ENCODE assay signal across 11 cellular contexts in the genomic region with DNA sequence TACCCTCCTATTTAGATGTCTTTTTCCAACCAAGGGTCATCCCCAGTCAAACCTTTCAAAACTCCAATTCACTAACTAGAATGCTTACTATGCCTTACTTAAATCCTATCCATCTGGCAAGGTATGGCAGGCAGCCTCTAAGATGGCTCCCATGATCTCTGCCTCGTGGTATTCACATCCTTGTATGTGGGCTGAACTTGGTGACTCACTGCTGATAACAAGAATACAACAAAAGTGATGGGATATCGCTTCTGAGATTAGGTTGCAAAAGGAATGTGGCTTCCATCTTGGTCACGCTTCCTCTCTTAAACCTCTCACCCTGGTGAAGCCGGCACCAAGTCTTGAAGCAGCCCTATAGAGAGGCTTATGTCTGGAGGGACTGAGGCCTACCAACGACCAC. TPM values are rescaled to one million over a fixed set of nuclear protein-coding genes. Genes with fewer than 3 reads are reported as not detected.
A peak's percentile ranks its signal among the peaks of the same experiment; 100 is the strongest.
DNase-seq lines count a peak whose midpoint lies in the region; ATAC-seq and TF ChIP-seq lines count a peak whose summit lies in the region.
"Had no signal": no experiment of that assay in that cellular context is flagged by ENCODE, and none has a peak within 500 bp of the region (broad histone marks: within the 10 kb centered on the region; RNA-seq: fewer than 3 reads in every experiment).

No MANE protein-coding gene starts in this region.

- no peaks in the 10 kb centered on the region for H3K9me3 Mint-ChIP-seq in activated naive CD4-positive, alpha-beta T cell treated with anti-CD3 and anti-CD28 coated beads, Interleukin-2, amount 50 U/mL, for 24 hours
- H3K9me3 Mint-ChIP-seq in activated naive CD4-positive, alpha-beta T cell treated with anti-CD3 and anti-CD28 coated beads for 36 hours: no peaks in the 10 kb centered on the region

- POLR2A ChIA-PET in PC-9 (lab: Charles Lee; ENCODE audit: unreplicated experiment): no interaction called here

- no peaks in the 10 kb centered on the region for H3K27me3 Mint-ChIP-seq in activated naive CD4-positive, alpha-beta T cell treated with anti-CD3 and anti-CD28 coated beads, Interleukin-2, amount 50 U/mL, for 24 hours
- H3K27me3 Mint-ChIP-seq in activated naive CD4-positive, alpha-beta T cell treated with anti-CD3 and anti-CD28 coated beads for 36 hours (ENCODE audit: low read depth): no peaks in the 10 kb centered on the region

- no peaks in the 10 kb centered on the region for H3K9me2 ChIP-seq in PC-9 (ENCODE audit: insufficient read depth)

- no peak overlapping the region for H3K27ac ChIP-seq in PC-9
- H3K27ac ChIP-seq in spleen: peak overlapping the region in 7 of 8 donors; percentile 34 to 68 (median 62)
- H3K27ac ChIP-seq: SK-N-MC had no signal

- TF ChIP-seq CTCF in PC-9 (conservative IDR thresholded peaks at IDR 0.05) (no peak), fibroblast of villous mesenchyme (IDR thresholded peaks at IDR 0.05; ENCODE audit: insufficient read depth, low read depth, low read length) (no peak), spleen (IDR thresholded peaks at IDR 0.05 in 8 of 11, conservative IDR thresholded peaks at IDR 0.05 in 3 of 11) (no peak)

- CTCF ChIA-PET in activated naive CD4-positive, alpha-beta T cell treated with anti-CD3 and anti-CD28 coated beads for 36 hours (lab: Charles Lee): interaction anchor here (0.7 to 1.4 kb wide), 2 partner anchors 37 to 288 kb away, joined by 3 to 7 read pairs; no protein-coding TSS in a partner anchor
- CTCF ChIA-PET in PC-9 (lab: Charles Lee): interaction anchor here (0.7 kb wide), 1 partner anchor 30 kb away, joined by 3 read pairs; no protein-coding TSS in a partner anchor

- H3K36me3 ChIP-seq in PC-9 (ENCODE audit: low read depth) (no peaks in the 10 kb centered on the region), spleen (no peaks in the 10 kb centered on the region)

- H3K27me3 ChIP-seq in PC-9 (ENCODE audit: insufficient read depth, low read depth): no peaks in the 10 kb centered on the region
- H3K27me3 ChIP-seq in spleen (replicated peaks in 1 of 7): no peaks in the 10 kb centered on the region
- H3K27me3 ChIP-seq: body of pancreas had no signal

- no peak for ATAC-seq in GM19023 (IDR thresholded peaks at IDR 0.05; ENCODE audit: unreplicated experiment)
- ATAC-seq: body of pancreas had no signal

- H3F3A ChIP-seq in PC-9 (ENCODE audit: insufficient read depth, low read depth): peaks cover 20% of the 10 kb centered on the region

- H3K4me3 Mint-ChIP-seq in activated naive CD4-positive, alpha-beta T cell treated with anti-CD3 and anti-CD28 coated beads, Interleukin-2, amount 50 U/mL, for 24 hours: no peak overlapping the region
- H3K4me3 Mint-ChIP-seq in activated naive CD4-positive, alpha-beta T cell treated with anti-CD3 and anti-CD28 coated beads for 36 hours: no peak overlapping the region

- 78 to 87% (median 83%) methylated on average over 5 of the region's 5 CpGs for WGBS in spleen, 5 donors

- H4K20me1 ChIP-seq in PC-9 (ENCODE audit: insufficient read depth): no peaks in the 10 kb centered on the region

- H3K27ac Mint-ChIP-seq in activated naive CD4-positive, alpha-beta T cell treated with anti-CD3 and anti-CD28 coated beads, Interleukin-2, amount 50 U/mL, for 24 hours: peak overlapping the region; percentile 14
- H3K27ac Mint-ChIP-seq in activated naive CD4-positive, alpha-beta T cell treated with anti-CD3 and anti-CD28 coated beads for 36 hours: no peak overlapping the region

- no peak for DNase-seq in activated naive CD4-positive, alpha-beta T cell treated with anti-CD3 and anti-CD28 coated beads for 36 hours
- DNase-seq in PC-9: peak; percentile 43 to 80
- peak; percentile 86 for DNase-seq in fibroblast of villous mesenchyme (ENCODE audit: low read depth)
- DNase-seq in spleen: no peak
- DNase-seq in midbrain (lab: John Stamatoyannopoulos, UW): no peak
- no peak for DNase-seq in RPMI8226
- DNase-seq: body of pancreas had no signal

- peak overlapping the region; percentile 56; the same call in 1 of the 2 replicates for H3K4me2 ChIP-seq in PC-9

- no TSS peak for BruUV-seq in PC-9 (replicated peaks; lab: Mats Ljungman, UMichigan)

- no peak for TF ChIP-seq POLR2A in spleen (IDR thresholded peaks at IDR 0.05)

- H3K4me1 ChIP-seq in PC-9 (replicated peaks; ENCODE audit: insufficient read depth) (peaks cover 36% of the 10 kb centered on the region), spleen (peaks cover 0 to 52% (median 21%) of the 10 kb centered on the region in 6 donors)

- intact Hi-C loops in activated naive CD4-positive, alpha-beta T cell treated with anti-CD3 and anti-CD28 coated beads for 36 hours (cut with micrococcal nuclease): no loop called here
- intact Hi-C loops in PC-9 (cut with micrococcal nuclease; ENCODE audit: unreplicated experiment): no loop called here
- intact Hi-C loops in spleen (cut with DNase I; ENCODE audit: low total_unique reads): no loop called here

- H3K79me2 ChIP-seq in PC-9 (ENCODE audit: low read depth): no peaks in the 10 kb centered on the region

- H3K36me3 Mint-ChIP-seq in activated naive CD4-positive, alpha-beta T cell treated with anti-CD3 and anti-CD28 coated beads, Interleukin-2, amount 50 U/mL, for 24 hours: no peaks in the 10 kb centered on the region
- H3K36me3 Mint-ChIP-seq in activated naive CD4-positive, alpha-beta T cell treated with anti-CD3 and anti-CD28 coated beads for 36 hours (ENCODE audit: low read depth): no peaks in the 10 kb centered on the region

- no peaks in the 10 kb centered on the region for H3K9me3 ChIP-seq in PC-9 (ENCODE audit: insufficient read depth, low read depth)
- H3K9me3 ChIP-seq in spleen: no peaks in the 10 kb centered on the region
- H3K9me3 ChIP-seq: body of pancreas had no signal

- peak overlapping the region; percentile 65 for H2AFZ ChIP-seq in PC-9

- no peak overlapping the region for H3K4me3 ChIP-seq in PC-9
- no peak overlapping the region for H3K4me3 ChIP-seq in fibroblast of villous mesenchyme (ENCODE audit: low read depth, low read length)
- H3K4me3 ChIP-seq in spleen: no peak overlapping the region
- H3K4me3 ChIP-seq: body of pancreas, SK-N-MC had no signal

- H3K4me1 Mint-ChIP-seq in activated naive CD4-positive, alpha-beta T cell treated with anti-CD3 and anti-CD28 coated beads, Interleukin-2, amount 50 U/mL, for 24 hours: peaks cover 4% of the 10 kb centered on the region
- H3K4me1 Mint-ChIP-seq in activated naive CD4-positive, alpha-beta T cell treated with anti-CD3 and anti-CD28 coated beads for 36 hours (ENCODE audit: low read depth): peaks cover 10% of the 10 kb centered on the region

RNA-seq across cellular contexts. Expression of a gene that starts 29.6 kb away (rescaled TPM):
- total RNA-seq in activated naive CD4-positive, alpha-beta T cell treated with anti-CD3 and anti-CD28 coated beads for 36 hours: under 1 TPM in 1 of 2 experiments, not detected in 1; 0.10 TPM
- total RNA-seq in PC-9 (2021) (0.17 and 0.80 TPM in 2 replicates), fibroblast of villous mesenchyme (under 0.01 and 0.32 TPM in 2 replicates), spleen (1 to 10 TPM in 6 of 7 donors, under 1 TPM in 1; 0.92 to 3.9 (median 2.0) TPM)
- 1 to 10 TPM in 1 of 3 donors, under 1 TPM in 2; 0.38 to 1.5 (median 0.47) TPM for polyA plus RNA-seq in spleen
- total RNA-seq: activated CD8-positive, alpha-beta memory T cell treated with anti-CD3 and anti-CD28 coated beads for 36 hours had no signal

RNA-seq across cellular contexts. Expression of a gene that starts 38.2 kb away (rescaled TPM):
- 10 to 100 TPM; 37.6 to 38.0 TPM for total RNA-seq in activated naive CD4-positive, alpha-beta T cell treated with anti-CD3 and anti-CD28 coated beads for 36 hours
- total RNA-seq in PC-9 (2021) (1.8 and 2.6 TPM in 2 replicates), fibroblast of villous mesenchyme (3.2 and 3.9 TPM in 2 replicates), spleen (10 to 100 TPM; 15.8 to 31.1 (median 25.2) TPM)
- 10 to 100 TPM in 2 of 3 donors, 1 to 10 TPM in 1; 8.3 to 14.8 (median 14.2) TPM for polyA plus RNA-seq in spleen

Comparison
In these comparisons a context has a peak if more than half of its experiments do, and no peak if none do; other contexts are left out.
1. DNase-seq: peak in PC-9 (2 of 2) and fibroblast of villous mesenchyme (single experiment); none in activated naive CD4-positive, alpha-beta T cell treated with anti-CD3 and anti-CD28 coated beads for 36 hours (single experiment), spleen (single experiment), midbrain (single experiment) and RPMI8226 (single experiment).